20 cellular contexts compared by ENCODE assay signal in genomic region chr11:111675891-111676290, GRCh38.
"Had no signal": no experiment of that assay in that cellular context is flagged by ENCODE, and none has a peak within 500 bp of the region (broad histone marks: within the 10 kb centered on the region; RNA-seq: fewer than 3 reads in every experiment).

No MANE protein-coding gene starts in this region.

- H3K4me3 ChIP-seq: MG63 had no signal

- DNase-seq: KBM-7, MG63, NCI-H1092, NCI-H1105 treated with DMSO at 0.1 percent for 48 hours, NCI-H1417 treated with DMSO at 0.1 percent for 48 hours, NCI-H187, NCI-H2029, NCI-H2081 treated with DMSO at 0.1 percent for 48 hours, NCI-H2171, NCI-H226, NCI-H446, NCI-H510A, NCI-H524 treated with DMSO at 0.1 percent for 48 hours, NCI-H69, NCI-H774, SHP77, SK-N-SH, SW 1271 had no signal

- H3K4me2 ChIP-seq: SK-N-SH had no signal

- H3K9me2 ChIP-seq: SK-N-SH had no signal

- H3K9ac ChIP-seq: SK-N-SH had no signal

- H3K27ac ChIP-seq: HL-60, RWPE1 had no signal

- H3K9me3 ChIP-seq: MG63, SK-N-SH had no signal

- H3K27me3 ChIP-seq: MG63 had no signal
